In the genomic region with DNA sequence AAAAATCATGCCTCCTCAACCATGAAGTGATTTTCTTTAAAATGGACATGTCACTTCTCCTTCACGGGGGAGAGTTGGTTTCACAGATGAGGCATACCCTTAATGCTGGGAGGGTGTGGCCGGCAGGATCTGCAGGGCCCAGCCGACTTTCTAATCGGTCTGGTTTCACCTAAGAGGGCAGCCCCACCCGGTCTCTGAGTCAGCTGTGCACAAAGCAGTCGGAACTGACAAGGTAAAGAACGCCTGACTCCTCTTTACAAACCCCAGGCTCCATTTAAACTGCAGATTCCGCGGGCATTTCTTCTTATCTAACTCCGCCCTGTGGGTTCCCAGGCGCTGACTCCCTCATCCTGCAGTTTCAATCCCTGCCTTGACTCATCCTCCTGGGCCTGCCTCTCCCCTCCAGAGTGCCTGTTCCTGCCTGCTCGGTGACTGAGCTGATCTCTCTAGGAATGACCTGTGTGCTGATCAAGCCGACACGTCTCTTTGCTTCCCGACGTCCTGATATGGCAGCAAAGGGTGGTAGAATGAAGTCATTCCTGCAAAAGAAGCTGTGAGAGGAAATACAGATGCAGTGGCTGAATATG, we compare ENCODE assay signal across 8 cellular contexts.
A peak's percentile ranks its signal among the peaks of the same experiment; 100 is the strongest.
DNase-seq lines count a peak whose midpoint lies in the region; ATAC-seq, FAIRE-seq and TF ChIP-seq lines count a peak whose summit lies in the region.

No MANE protein-coding gene starts in this region.

- WGBS in lung, 2 donors = 42 to 63% methylated on average over 16 of the region's 16 CpGs

- H3K9ac ChIP-seq in kidney (ENCODE audit: low read length in 2 of 2) = no peak overlapping the region

- H3K27me3 Mint-ChIP-seq in brain = peaks cover 6% of the 10 kb centered on the region
- peaks cover 6 to 15% of the 10 kb centered on the region in 2 donors for H3K27me3 Mint-ChIP-seq in CD8-positive, alpha-beta memory T cell

- peaks cover 51% of the 10 kb centered on the region for H3K4me1 Mint-ChIP-seq in brain
- H3K4me1 Mint-ChIP-seq in CD8-positive, alpha-beta memory T cell = no peaks in the 10 kb centered on the region

- peak; percentile 63 for ATAC-seq in HG03442 (IDR thresholded peaks at IDR 0.05; ENCODE audit: unreplicated experiment)
- peak; percentile 64 for ATAC-seq in lung (ENCODE audit: insufficient read depth, low FRiP score)

- H3K36me3 Mint-ChIP-seq in brain = no peaks in the 10 kb centered on the region
- no peaks in the 10 kb centered on the region for H3K36me3 Mint-ChIP-seq in CD8-positive, alpha-beta memory T cell

- peaks cover 0 to 12% (median 0%) of the 10 kb centered on the region in 5 experiments for H3K9me3 Mint-ChIP-seq in brain
- H3K9me3 Mint-ChIP-seq in CD8-positive, alpha-beta memory T cell = no peaks in the 10 kb centered on the region

- no peaks in the 10 kb centered on the region for H3K36me3 ChIP-seq in lung (ENCODE audit: control insufficient read depth in 2 of 2, insufficient read depth in 2 of 2, low read length in 2 of 2)
- H3K36me3 ChIP-seq in kidney (ENCODE audit: control insufficient read depth in 1 of 2, insufficient read depth in 2 of 2, low read length in 2 of 2) = no peaks in the 10 kb centered on the region
- H3K36me3 ChIP-seq in CD8-positive, alpha-beta memory T cell (ENCODE audit: insufficient read depth, low read length) = no peaks in the 10 kb centered on the region

- intact Hi-C loops in kidney (cut with DNase I) = no loop called here

- H3K27ac Mint-ChIP-seq in brain = peak overlapping the region in 4 of 5 experiments; percentile 14 to 32 (median 22)
- peak overlapping the region in 1 of 8 donors; percentile 46 for H3K27ac Mint-ChIP-seq in CD8-positive, alpha-beta memory T cell

- H3K4me3 Mint-ChIP-seq in brain = peak overlapping the region in 4 of 5 experiments; percentile 2 to 42 (median 8)
- no peak overlapping the region for H3K4me3 Mint-ChIP-seq in CD8-positive, alpha-beta memory T cell

- H3K27ac ChIP-seq in lung (ENCODE audit: low read depth in 1 of 2, low read length in 1 of 2) = peak overlapping the region in 1 of 2 donors; percentile 52
- no peak overlapping the region for H3K27ac ChIP-seq in kidney (ENCODE audit: low read depth in 2 of 2, low read length in 2 of 2)
- no peak overlapping the region for H3K27ac ChIP-seq in CD8-positive, alpha-beta memory T cell (ENCODE audit: low read depth, low read length)

- TF ChIP-seq CTCF in brain (conservative IDR thresholded peaks at IDR 0.05) = no peak
- TF ChIP-seq CTCF in lung (IDR thresholded peaks at IDR 0.05; ENCODE audit: control extremely low read depth, extremely low read depth) = no peak
- TF ChIP-seq CTCF in kidney (IDR thresholded peaks at IDR 0.05; ENCODE audit: borderline replicate concordance, extremely low read depth, insufficient read depth) = no peak

- H3K9me3 ChIP-seq in lung (ENCODE audit: control insufficient read depth in 2 of 2, insufficient read depth in 1 of 2, low read length in 1 of 2) (no peaks in the 10 kb centered on the region), kidney (ENCODE audit: control insufficient read depth in 1 of 2, low read length in 2 of 2) (no peaks in the 10 kb centered on the region)
- no peaks in the 10 kb centered on the region for H3K9me3 ChIP-seq in CD8-positive, alpha-beta memory T cell (ENCODE audit: low read length)

- CTCF ChIA-PET in CD8-positive, alpha-beta memory T cell (lab: Charles Lee) = interaction anchor here (1.0 kb wide), 1 partner anchor 14 kb away, joined by 4 read pairs; no protein-coding TSS in a partner anchor

- DNase-seq in DMS53 treated with DMSO at 0.1 percent for 48 hours (lab: John Stamatoyannopoulos, UW; ENCODE audit: unreplicated experiment) (peak; percentile 6), lung (ENCODE audit: low spot score) (peak; percentile 52), NCI-H128 (lab: John Stamatoyannopoulos, UW; ENCODE audit: unreplicated experiment) (no peak), kidney (no peak), cerebellar nuclear complex (lab: John Stamatoyannopoulos, UW) (no peak)
- DNase-seq in CD8-positive, alpha-beta memory T cell = no peak

- H3K4me1 ChIP-seq in lung (ENCODE audit: control insufficient read depth in 2 of 2, insufficient read depth in 2 of 2, low read length in 2 of 2) = peaks cover 2 to 5% of the 10 kb centered on the region in 2 donors
- H3K4me1 ChIP-seq in kidney (ENCODE audit: control insufficient read depth in 1 of 2, insufficient read depth in 1 of 2, low read depth in 1 of 2, low read length in 2 of 2) = no peaks in the 10 kb centered on the region
- no peaks in the 10 kb centered on the region for H3K4me1 ChIP-seq in CD8-positive, alpha-beta memory T cell (ENCODE audit: insufficient read depth, low read length)

- no peak for FAIRE-seq in kidney (lab: Jason Lieb, UNC)

- POLR2A ChIA-PET in CD8-positive, alpha-beta memory T cell (lab: Charles Lee) = no interaction called here

- H3K4me3 ChIP-seq in lung (no peak overlapping the region), kidney (ENCODE audit: low read length in 2 of 2) (no peak overlapping the region)
- H3K4me3 ChIP-seq in CD8-positive, alpha-beta memory T cell (ENCODE audit: low read length) = no peak overlapping the region

- H3K27me3 ChIP-seq in lung (ENCODE audit: control insufficient read depth, insufficient read depth) = no peaks in the 10 kb centered on the region
- H3K27me3 ChIP-seq in CD8-positive, alpha-beta memory T cell (ENCODE audit: insufficient read depth, low read length, poor library complexity, severe bottlenecking) = no peaks in the 10 kb centered on the region

Comparison
In these comparisons a context has a peak if more than half of its experiments do, and no peak if none do; other contexts are left out.
1. DNase-seq: peak in DMS53 treated with DMSO at 0.1 percent for 48 hours (single experiment) and lung (single experiment); none in NCI-H128 (single experiment), kidney (single experiment), cerebellar nuclear complex (0 of 2) and CD8-positive, alpha-beta memory T cell (0 of 5).
2. H3K4me3 Mint-ChIP-seq: peak in brain (4 of 5); none in CD8-positive, alpha-beta memory T cell (0 of 7).